1 cellular context compared by ENCODE assay signal in the genomic region with DNA sequence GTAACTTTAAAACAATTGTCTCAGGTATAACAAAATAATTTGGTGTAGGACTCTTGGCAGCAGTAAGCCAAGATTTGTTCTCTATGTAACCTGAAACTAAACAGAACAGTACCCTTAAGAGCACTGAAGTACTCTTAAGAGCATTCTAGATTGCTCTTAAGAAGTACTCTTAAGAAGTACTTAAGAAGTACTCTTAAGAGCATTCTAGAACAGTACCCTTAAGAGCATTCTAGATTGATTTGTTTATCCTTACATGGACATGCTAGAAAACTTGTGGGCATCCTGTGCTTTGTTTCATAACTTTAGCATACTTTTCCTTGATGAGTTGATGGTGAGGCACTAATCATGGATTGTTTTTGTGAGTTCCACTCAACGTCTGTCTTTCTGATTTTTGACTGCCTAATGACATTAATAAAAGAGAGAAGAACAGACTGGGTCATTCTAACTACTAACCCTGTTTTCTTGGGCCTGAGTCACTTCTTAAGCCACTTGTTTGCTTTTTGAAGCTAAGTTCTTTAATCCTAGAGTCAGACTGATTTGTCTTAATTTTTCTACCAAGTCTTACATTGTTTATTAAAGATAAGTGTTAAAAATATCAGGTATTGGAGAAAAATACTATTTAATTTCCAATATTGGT.
TF ChIP-seq lines count a peak whose summit lies in the region.

No MANE protein-coding gene starts in this region.

TF ChIP-seq in GM23338, 12 proteins besides CTCF, POLR2A, EP300 and RAD21 (continued from another document):
- TF ChIP-seq EZH2phosphoT487 (IDR thresholded peaks at IDR 0.05; ENCODE audit: unreplicated experiment) (no peak), CREB1 (CRISPR knock-in tag; IDR thresholded peaks at IDR 0.05; ENCODE audit: low read depth) (no peak), POLR2AphosphoS5 (IDR thresholded peaks at IDR 0.05; ENCODE audit: low read depth) (no peak), NANOG (IDR thresholded peaks at IDR 0.05; ENCODE audit: borderline replicate concordance) (no peak), ZNF331 (CRISPR knock-in tag; IDR thresholded peaks at IDR 0.05; ENCODE audit: low read depth) (no peak), ZNF114 (CRISPR knock-in tag; IDR thresholded peaks at IDR 0.05) (no peak), STAT1 (IDR thresholded peaks at IDR 0.05; ENCODE audit: unreplicated experiment) (no peak), EZH2 (IDR thresholded peaks at IDR 0.05; ENCODE audit: low read depth, unreplicated experiment) (no peak)
- TF ChIP-seq, protein P1, sequence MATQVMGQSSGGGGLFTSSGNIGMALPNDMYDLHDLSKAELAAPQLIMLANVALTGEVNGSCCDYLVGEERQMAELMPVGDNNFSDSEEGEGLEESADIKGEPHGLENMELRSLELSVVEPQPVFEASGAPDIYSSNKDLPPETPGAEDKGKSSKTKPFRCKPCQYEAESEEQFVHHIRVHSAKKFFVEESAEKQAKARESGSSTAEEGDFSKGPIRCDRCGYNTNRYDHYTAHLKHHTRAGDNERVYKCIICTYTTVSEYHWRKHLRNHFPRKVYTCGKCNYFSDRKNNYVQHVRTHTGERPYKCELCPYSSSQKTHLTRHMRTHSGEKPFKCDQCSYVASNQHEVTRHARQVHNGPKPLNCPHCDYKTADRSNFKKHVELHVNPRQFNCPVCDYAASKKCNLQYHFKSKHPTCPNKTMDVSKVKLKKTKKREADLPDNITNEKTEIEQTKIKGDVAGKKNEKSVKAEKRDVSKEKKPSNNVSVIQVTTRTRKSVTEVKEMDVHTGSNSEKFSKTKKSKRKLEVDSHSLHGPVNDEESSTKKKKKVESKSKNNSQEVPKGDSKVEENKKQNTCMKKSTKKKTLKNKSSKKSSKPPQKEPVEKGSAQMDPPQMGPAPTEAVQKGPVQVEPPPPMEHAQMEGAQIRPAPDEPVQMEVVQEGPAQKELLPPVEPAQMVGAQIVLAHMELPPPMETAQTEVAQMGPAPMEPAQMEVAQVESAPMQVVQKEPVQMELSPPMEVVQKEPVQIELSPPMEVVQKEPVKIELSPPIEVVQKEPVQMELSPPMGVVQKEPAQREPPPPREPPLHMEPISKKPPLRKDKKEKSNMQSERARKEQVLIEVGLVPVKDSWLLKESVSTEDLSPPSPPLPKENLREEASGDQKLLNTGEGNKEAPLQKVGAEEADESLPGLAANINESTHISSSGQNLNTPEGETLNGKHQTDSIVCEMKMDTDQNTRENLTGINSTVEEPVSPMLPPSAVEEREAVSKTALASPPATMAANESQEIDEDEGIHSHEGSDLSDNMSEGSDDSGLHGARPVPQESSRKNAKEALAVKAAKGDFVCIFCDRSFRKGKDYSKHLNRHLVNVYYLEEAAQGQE (IDR thresholded peaks at IDR 0.05; ENCODE audit: unreplicated experiment) = no peak
